ENCODE assay signal across 8 cellular contexts in the genomic region with DNA sequence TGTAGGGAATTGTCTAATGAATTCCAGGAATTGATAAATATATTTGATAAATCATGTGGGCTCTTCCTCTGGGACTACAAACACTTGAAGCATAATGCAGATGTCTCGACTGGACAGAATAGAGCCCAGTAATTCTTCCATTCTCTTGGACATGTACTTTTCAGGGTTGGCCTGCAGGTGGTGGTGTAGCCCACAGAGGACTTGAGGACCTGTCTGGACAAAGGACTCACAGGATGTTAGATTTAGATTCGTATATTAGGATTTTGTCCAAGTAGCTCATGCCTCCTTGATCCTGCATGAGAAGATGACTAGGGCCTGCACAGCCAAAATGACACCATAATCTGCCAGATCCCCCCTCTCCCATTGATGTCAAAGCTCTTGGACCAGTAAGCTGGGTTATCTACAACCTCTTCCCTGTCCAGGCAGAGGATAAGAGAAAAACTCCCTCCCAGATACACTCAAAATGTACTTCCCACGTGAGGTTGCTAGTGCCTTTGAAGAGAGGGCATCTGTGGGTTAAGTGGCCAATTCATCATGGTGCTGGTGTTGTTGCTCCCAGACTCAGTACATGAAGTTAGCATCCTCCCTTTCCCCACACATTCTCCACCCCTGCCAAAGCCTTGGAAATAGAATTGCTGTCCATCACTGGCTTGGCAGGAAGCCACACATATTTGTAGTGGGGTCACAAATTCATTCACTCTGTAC.
DNase-seq lines count a peak whose midpoint lies in the region; ATAC-seq, FAIRE-seq and TF ChIP-seq lines count a peak whose summit lies in the region.

No MANE protein-coding gene starts in this region.

- H3K79me2 ChIP-seq in HepG2 (ENCODE audit: insufficient read depth, low read length), result no peaks in the 10 kb centered on the region

- peak; percentile 52; the same call in 1 of the 2 replicates for TF ChIP-seq RAD21 in HepG2 (CRISPR knock-in tag; IDR thresholded peaks at IDR 0.05)

- peak; percentile 61 for FAIRE-seq in HepG2 (lab: Jason Lieb, UNC)

- H3K4me3 ChIP-seq in H7 (ENCODE audit: insufficient read depth, low read depth, low read length) (no peak overlapping the region), WI38 (ENCODE audit: low read depth, low read length) (no peak overlapping the region), colonic mucosa (no peak overlapping the region), HepG2 (replicated peaks in 1 of 3; ENCODE audit: insufficient read depth in 1 of 3, low read depth in 2 of 3, low read length in 3 of 3) (no peak overlapping the region)

- H3K4me2 ChIP-seq in HepG2 (ENCODE audit: low read depth, low read length), result no peak overlapping the region

- H2AFZ ChIP-seq in HepG2 (ENCODE audit: low read length), result no peak overlapping the region

- peak; percentile 52 for DNase-seq in GM10266 (ENCODE audit: extremely low spot score)
- DNase-seq in H7, result peak; percentile 13
- peak; percentile 19 for DNase-seq in NCI-H146 treated with DMSO at 0.1 percent for 48 hours (lab: John Stamatoyannopoulos, UW; ENCODE audit: unreplicated experiment)
- peak; percentile 71 for DNase-seq in colonic mucosa
- DNase-seq in HepG2 (ENCODE audit: low spot score), result peak; percentile 43
- peak; percentile 52 for DNase-seq in stimulated activated CD8-positive, alpha-beta memory T cell treated with anti-CD3 and anti-CD28 coated beads, Interleukin-4, amount 100 ng/mL, for 48 hours

- ATAC-seq in HepG2 (peak; percentile 93), HG03097 (IDR thresholded peaks at IDR 0.05; ENCODE audit: low FRiP score, unreplicated experiment) (no peak)

- H4K20me1 ChIP-seq in HepG2 (ENCODE audit: insufficient read depth, low read length), result no peaks in the 10 kb centered on the region

- H3K9me3 ChIP-seq in colonic mucosa, result no peaks in the 10 kb centered on the region
- H3K9me3 ChIP-seq in HepG2 (ENCODE audit: low read length), result no peaks in the 10 kb centered on the region

- TF ChIP-seq EP300 in HepG2 (IDR thresholded peaks at IDR 0.05; ENCODE audit: low read depth in 2 of 2, low read length in 2 of 2) (no peak), HepG2 (CRISPR knock-in tag; IDR thresholded peaks at IDR 0.05; ENCODE audit: borderline replicate concordance) (no peak)

- CTCF ChIA-PET in HepG2 (lab: Yijun Ruan, JAX; ENCODE audit: low intra/inter-chr PET ratio, low total read pairs), result interaction anchor here (1.0 to 2.7 kb wide), 2 partner anchors 48 to 485 kb away, joined by 3 to 7 read pairs; no protein-coding TSS in a partner anchor

- no peaks in the 10 kb centered on the region for H3K4me1 ChIP-seq in colonic mucosa
- H3K4me1 ChIP-seq in HepG2 (ENCODE audit: insufficient read depth, low read length), result no peaks in the 10 kb centered on the region

- 3% methylated on average over 3 of the region's 3 CpGs for WGBS in HepG2 (ENCODE audit: low lambda C conversion rate)

- H3K27ac ChIP-seq in colonic mucosa (no peak overlapping the region), HepG2 (ENCODE audit: extremely low read length, insufficient read depth, low read length) (no peak overlapping the region)

- peak; percentile 75 for TF ChIP-seq CTCF in GM10266 (IDR thresholded peaks at IDR 0.05; ENCODE audit: control insufficient read depth, insufficient read depth, low read depth, missing control alignments)
- peak; percentile 57 for TF ChIP-seq CTCF in WI38 (IDR thresholded peaks at IDR 0.05; ENCODE audit: low read depth, low read length)
- TF ChIP-seq CTCF in colonic mucosa (IDR thresholded peaks at IDR 0.05), result peak; percentile 53
- peak; percentile 82 for TF ChIP-seq CTCF in HepG2 (CRISPR knock-in tag; IDR thresholded peaks at IDR 0.05)

- TF ChIP-seq POLR2A in HepG2 (IDR thresholded peaks at IDR 0.05; ENCODE audit: insufficient read depth in 1 of 2, low read depth in 2 of 2, low read length in 2 of 2), result no peak

- no TSS peak for BruUV-seq in HepG2 (replicated peaks; lab: Mats Ljungman, UMichigan)

- in situ Hi-C loops in HepG2 (cut with HindIII; ENCODE audit: extremely low pct_ligation_motif_present, low pct_unique_long_range_greater_than_20kb), result loop anchor here (10.0 to 25.0 kb wide), 2 partner anchors 483 to 715 kb away; no protein-coding TSS in a partner anchor

- H3K9ac ChIP-seq in colonic mucosa (ENCODE audit: low read depth in 2 of 2, low read length in 2 of 2) (peak overlapping the region in 1 of 2 donors; percentile 50), HepG2 (ENCODE audit: insufficient read depth, low read depth, low read length) (no peak overlapping the region)

- intact Hi-C loops in colonic mucosa (cut with DNase I) (loop anchor here (5.0 kb wide), 1 partner anchor 45 kb away; no protein-coding TSS in a partner anchor), HepG2 (cut with micrococcal nuclease; ENCODE audit: unreplicated experiment) (loop anchor here (1.0 to 10.0 kb wide), 4 partner anchors 315 to 484 kb away; no protein-coding TSS in a partner anchor)

- H3K36me3 ChIP-seq in H7 (replicated peaks; ENCODE audit: control insufficient read depth, insufficient read depth, low read length) (no peaks in the 10 kb centered on the region), colonic mucosa (no peaks in the 10 kb centered on the region), HepG2 (replicated peaks in 1 of 2; ENCODE audit: control insufficient read depth in 1 of 2, insufficient read depth in 2 of 2, low read length in 2 of 2) (no peaks in the 10 kb centered on the region)

- POLR2A ChIA-PET in HepG2 (lab: Yijun Ruan, JAX), result no interaction called here

- no peaks in the 10 kb centered on the region for H3K27me3 ChIP-seq in H7 (ENCODE audit: control insufficient read depth, insufficient read depth, low read length)
- H3K27me3 ChIP-seq in colonic mucosa, result no peaks in the 10 kb centered on the region
- no peaks in the 10 kb centered on the region for H3K27me3 ChIP-seq in HepG2 (ENCODE audit: control insufficient read depth in 1 of 2, insufficient read depth in 2 of 2, low read length in 2 of 2)

TF ChIP-seq in HepG2, 621 proteins besides CTCF, POLR2A, EP300 and RAD21 (continues in another document):
- no peak for TF ChIP-seq HIC2 (CRISPR knock-in tag; IDR thresholded peaks at IDR 0.05; ENCODE audit: low read depth)
- no peak for TF ChIP-seq SP1 (IDR thresholded peaks at IDR 0.05)
- TF ChIP-seq SP1 (CRISPR knock-in tag; IDR thresholded peaks at IDR 0.05), result no peak
- TF ChIP-seq, protein P1, sequence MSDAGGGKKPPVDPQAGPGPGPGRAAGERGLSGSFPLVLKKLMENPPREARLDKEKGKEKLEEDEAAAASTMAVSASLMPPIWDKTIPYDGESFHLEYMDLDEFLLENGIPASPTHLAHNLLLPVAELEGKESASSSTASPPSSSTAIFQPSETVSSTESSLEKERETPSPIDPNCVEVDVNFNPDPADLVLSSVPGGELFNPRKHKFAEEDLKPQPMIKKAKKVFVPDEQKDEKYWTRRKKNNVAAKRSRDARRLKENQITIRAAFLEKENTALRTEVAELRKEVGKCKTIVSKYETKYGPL (CRISPR knock-in tag; IDR thresholded peaks at IDR 0.05), result no peak
- TF ChIP-seq CCDC6 (CRISPR knock-in tag; IDR thresholded peaks at IDR 0.05), result 0 out of 2 replicates have a peak, but pooled peaks have one; percentile 29
- TF ChIP-seq IRF9 (CRISPR knock-in tag; IDR thresholded peaks at IDR 0.05; ENCODE audit: borderline replicate concordance), result no peak
- TF ChIP-seq MXD1 (CRISPR knock-in tag; IDR thresholded peaks at IDR 0.05), result no peak
- no peak for TF ChIP-seq LCORL (IDR thresholded peaks at IDR 0.05)
- no peak for TF ChIP-seq LCORL (CRISPR knock-in tag; IDR thresholded peaks at IDR 0.05)
- TF ChIP-seq STAG1 (CRISPR knock-in tag; IDR thresholded peaks at IDR 0.05), result peak; percentile 93
- TF ChIP-seq BORCS8-MEF2B (CRISPR knock-in tag; IDR thresholded peaks at IDR 0.05), result no peak
- TF ChIP-seq MTF1 (CRISPR knock-in tag; IDR thresholded peaks at IDR 0.05), result no peak
- no peak for TF ChIP-seq MAFF (IDR thresholded peaks at IDR 0.05; ENCODE audit: low read depth, low read length)
- no peak for TF ChIP-seq ZNF232 (CRISPR knock-in tag; IDR thresholded peaks at IDR 0.05; ENCODE audit: borderline replicate concordance)
- TF ChIP-seq ZNF737 (CRISPR knock-in tag; IDR thresholded peaks at IDR 0.05; ENCODE audit: borderline replicate concordance), result no peak
- no peak for TF ChIP-seq YEATS2 (CRISPR knock-in tag; IDR thresholded peaks at IDR 0.05; ENCODE audit: borderline replicate concordance)
- TF ChIP-seq ZKSCAN8 (CRISPR knock-in tag; IDR thresholded peaks at IDR 0.05; ENCODE audit: borderline replicate concordance), result no peak
- TF ChIP-seq ERF (CRISPR knock-in tag; IDR thresholded peaks at IDR 0.05), result no peak
- TF ChIP-seq ZBTB38 (CRISPR knock-in tag; IDR thresholded peaks at IDR 0.05), result no peak
- TF ChIP-seq SMC3 (IDR thresholded peaks at IDR 0.05; ENCODE audit: low read length), result peak; percentile 75; the same call in 1 of the 2 replicates

Comparison
In these comparisons a context has a peak if more than half of its experiments do, and no peak if none do; other contexts are left out.
1. DNase-seq: peak in every context shown above with its lines; median percentile 71 in colonic mucosa; 52 in GM10266; 52 in stimulated activated CD8-positive, alpha-beta memory T cell treated with anti-CD3 and anti-CD28 coated beads, Interleukin-4, amount 100 ng/mL, for 48 hours; 43 in HepG2; 19 in NCI-H146 treated with DMSO at 0.1 percent for 48 hours; 13 in H7.